Comparison of ENCODE assay signal across 16 cellular contexts in the genomic region with DNA sequence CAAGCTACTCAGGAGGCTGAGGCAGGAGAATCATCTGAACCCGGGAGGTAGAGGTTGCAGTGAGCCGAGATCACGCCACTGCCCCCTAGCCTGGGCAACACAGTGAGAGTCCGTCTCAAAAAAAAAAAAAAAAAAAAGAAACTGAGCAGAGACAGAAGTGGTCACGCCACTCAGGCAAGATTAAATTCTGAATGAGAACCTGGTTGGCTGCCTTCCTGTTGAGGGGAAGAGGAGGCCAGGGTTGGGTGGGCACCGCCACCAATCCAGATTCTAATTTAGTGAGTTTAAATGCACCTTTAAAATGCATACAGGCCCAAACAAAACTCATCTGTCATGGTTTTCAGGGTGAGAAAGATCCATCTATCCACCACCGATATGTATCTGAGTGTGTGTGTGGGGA. TPM values are rescaled to one million over a fixed set of nuclear protein-coding genes. Genes with fewer than 3 reads are reported as not detected.
DNase-seq lines count a peak whose midpoint lies in the region; ATAC-seq, FAIRE-seq and TF ChIP-seq lines count a peak whose summit lies in the region.
"Had no signal": no experiment of that assay in that cellular context is flagged by ENCODE, and none has a peak within 500 bp of the region (broad histone marks: within the 10 kb centered on the region; RNA-seq: fewer than 3 reads in every experiment).

No MANE protein-coding gene starts in this region.

- H3K27ac ChIP-seq in BLaER1 treated with 17β-estradiol and CSF1 and Interleukin-3, amounts not matched to agents 10 nM and 100 nM = no peak overlapping the region
- peak overlapping the region; percentile 21 for H3K27ac ChIP-seq in RWPE2 (ENCODE audit: poor library complexity, severe bottlenecking)
- H3K27ac ChIP-seq in endothelial cell of umbilical vein (ENCODE audit: insufficient read depth, low read depth, low read length) = peak overlapping the region; percentile 72
- H3K27ac ChIP-seq in thyroid gland = no peak overlapping the region

- no peak for DNase-seq in RWPE2 (ENCODE audit: low spot score)
- no peak for DNase-seq in endothelial cell of umbilical vein (ENCODE audit: low read depth, low spot score)
- peak; percentile 11 to 21 for DNase-seq in thyroid gland
- no peak for DNase-seq in NCI-H446 treated with DMSO at 0.1 percent for 48 hours (lab: John Stamatoyannopoulos, UW)
- no peak for DNase-seq in superior temporal gyrus (ENCODE audit: extremely low spot score)
- no peak for DNase-seq in GM19238 (ENCODE audit: insufficient read length, low spot score)
- DNase-seq: CD4-positive, CD25-positive, alpha-beta regulatory T cell; DMS 273 treated with DMSO at 0.1 percent for 48 hours; HCEC 1CT; HFFc6; KG1 had no signal

- no peaks in the 10 kb centered on the region for H3K79me2 ChIP-seq in endothelial cell of umbilical vein (ENCODE audit: control insufficient read depth, insufficient read depth, low read length)

- H3K4me3 ChIP-seq in BLaER1 treated with 17β-estradiol and CSF1 and Interleukin-3, amounts not matched to agents 10 nM and 100 nM = no peak overlapping the region
- H3K4me3 ChIP-seq in RWPE2 (ENCODE audit: severe bottlenecking) = no peak overlapping the region
- no peak overlapping the region for H3K4me3 ChIP-seq in endothelial cell of umbilical vein (replicated peaks in 1 of 3; ENCODE audit: insufficient read depth in 1 of 3, low read depth in 1 of 3, low read length in 3 of 3)
- H3K4me3 ChIP-seq in thyroid gland (replicated peaks in 1 of 3) = no peak overlapping the region

- H4K20me1 ChIP-seq in BLaER1 treated with 17β-estradiol and CSF1 and Interleukin-3, amounts not matched to agents 10 nM and 100 nM = peaks cover 0 to 19% (median 0%) of the 10 kb centered on the region in 11 experiments; a peak in 5 of 22 replicates
- no peaks in the 10 kb centered on the region for H4K20me1 ChIP-seq in endothelial cell of umbilical vein (replicated peaks; ENCODE audit: control insufficient read depth, extremely low read depth, insufficient read depth, low read length)

- no peaks in the 10 kb centered on the region for H3K9me1 ChIP-seq in endothelial cell of umbilical vein (replicated peaks; ENCODE audit: control insufficient read depth, extremely low read depth, insufficient read depth, low read length)

- H3K9ac ChIP-seq in BLaER1 treated with 17β-estradiol and CSF1 and Interleukin-3, amounts not matched to agents 10 nM and 100 nM = no peak overlapping the region
- H3K9ac ChIP-seq in endothelial cell of umbilical vein (replicated peaks; ENCODE audit: extremely low read depth, insufficient read depth, low read length) = no peak overlapping the region

- intact Hi-C loops in endothelial cell of umbilical vein (cut with micrococcal nuclease) = no loop called here
- intact Hi-C loops in thyroid gland (cut with DNase I) = no loop called here

- WGBS in thyroid gland, 2 donors = 40 to 42% methylated on average over 7 of the region's 7 CpGs

- H3K4me1 ChIP-seq in BLaER1 treated with 17β-estradiol and CSF1 and Interleukin-3, amounts not matched to agents 10 nM and 100 nM = peaks cover 17 to 56% (median 47%) of the 10 kb centered on the region in 10 experiments
- peaks cover 4% of the 10 kb centered on the region for H3K4me1 ChIP-seq in RWPE2 (ENCODE audit: insufficient read depth, poor library complexity, severe bottlenecking)
- H3K4me1 ChIP-seq in endothelial cell of umbilical vein (ENCODE audit: control insufficient read depth, extremely low read depth, insufficient read depth, low read length) = peaks cover 23% of the 10 kb centered on the region
- no peaks in the 10 kb centered on the region for H3K4me1 ChIP-seq in thyroid gland

- ATAC-seq in RWPE2 (ENCODE audit: low read depth) = no peak

- peak overlapping the region in 9 of 11 experiments; percentile 13 to 93 (median 85); a peak in 17 of 22 replicates for H3K4me2 ChIP-seq in BLaER1 treated with 17β-estradiol and CSF1 and Interleukin-3, amounts not matched to agents 10 nM and 100 nM
- peak overlapping the region; percentile 81 for H3K4me2 ChIP-seq in endothelial cell of umbilical vein (ENCODE audit: insufficient read depth, low read length)

- H3K9me3 ChIP-seq in BLaER1 treated with 17β-estradiol and CSF1 and Interleukin-3, amounts not matched to agents 10 nM and 100 nM (replicated peaks in 1 of 11) = peaks cover 0 to 8% (median 6%) of the 10 kb centered on the region in 11 experiments; a peak in 10 of 22 replicates
- H3K9me3 ChIP-seq in RWPE2 (ENCODE audit: severe bottlenecking) (no peaks in the 10 kb centered on the region), endothelial cell of umbilical vein (replicated peaks; ENCODE audit: control insufficient read depth, insufficient read depth, low read length) (no peaks in the 10 kb centered on the region), thyroid gland (no peaks in the 10 kb centered on the region)

- POLR2A ChIA-PET in endothelial cell of umbilical vein (lab: Charles Lee) = no interaction called here

- BruUV-seq in endothelial cell of umbilical vein (replicated peaks; lab: Mats Ljungman, UMichigan) = no TSS peak

- H3K27me3 ChIP-seq in BLaER1 treated with 17β-estradiol and CSF1 and Interleukin-3, amounts not matched to agents 10 nM and 100 nM = no peaks in the 10 kb centered on the region
- no peaks in the 10 kb centered on the region for H3K27me3 ChIP-seq in RWPE2 (ENCODE audit: insufficient read depth, poor library complexity, severe bottlenecking)
- H3K27me3 ChIP-seq in endothelial cell of umbilical vein (ENCODE audit: control insufficient read depth in 2 of 2, insufficient read depth in 2 of 2, low read length in 2 of 2) = peaks cover 2 to 6% of the 10 kb centered on the region in 2 experiments
- no peaks in the 10 kb centered on the region for H3K27me3 ChIP-seq in thyroid gland

- no peak overlapping the region for H2AFZ ChIP-seq in endothelial cell of umbilical vein (ENCODE audit: low read depth, low read length)

- TF ChIP-seq CTCF in RWPE2 (IDR thresholded peaks at IDR 0.05; ENCODE audit: poor library complexity, severe bottlenecking) (no peak), endothelial cell of umbilical vein (IDR thresholded peaks at IDR 0.05; ENCODE audit: extremely low read depth in 1 of 2, insufficient read depth in 1 of 2, low read depth in 1 of 2, low read length in 2 of 2) (no peak), thyroid gland (IDR thresholded peaks at IDR 0.05) (no peak)

- FAIRE-seq in endothelial cell of umbilical vein (lab: Jason Lieb, UNC) = no peak
- FAIRE-seq: A204.1, G401.6, GM12892, GM19239 had no signal

- TF ChIP-seq POLR2A in endothelial cell of umbilical vein (IDR thresholded peaks at IDR 0.05; ENCODE audit: low read depth, low read length) = no peak
- no peak for TF ChIP-seq POLR2A in thyroid gland (IDR thresholded peaks at IDR 0.05)

- H3K36me3 ChIP-seq in BLaER1 treated with 17β-estradiol and CSF1 and Interleukin-3, amounts not matched to agents 10 nM and 100 nM = no peaks in the 10 kb centered on the region
- H3K36me3 ChIP-seq in RWPE2 (ENCODE audit: low read depth) = no peaks in the 10 kb centered on the region
- no peaks in the 10 kb centered on the region for H3K36me3 ChIP-seq in endothelial cell of umbilical vein (ENCODE audit: control insufficient read depth in 2 of 2, extremely low read depth in 1 of 2, insufficient read depth in 2 of 2, low read length in 2 of 2)
- H3K36me3 ChIP-seq in thyroid gland = no peaks in the 10 kb centered on the region

- CTCF ChIA-PET in endothelial cell of umbilical vein (lab: Charles Lee) = interaction anchor here (1.4 to 1.8 kb wide), 3 partner anchors 15 to 169 kb away, joined by 4 to 11 read pairs (median 8); no protein-coding TSS in a partner anchor

- dilution Hi-C loops in endothelial cell of umbilical vein (cut with MboI; ENCODE audit: extremely low pct_ligation_motif_present, low sequenced_read_pairs) = no loop called here

TF ChIP-seq in endothelial cell of umbilical vein, 7 proteins besides CTCF, POLR2A, EP300 and RAD21:
- TF ChIP-seq FOS (IDR thresholded peaks at IDR 0.05; ENCODE audit: borderline replicate concordance, insufficient read depth, low read length) (no peak), EZH2 (IDR thresholded peaks at IDR 0.05; ENCODE audit: borderline replicate concordance, low read depth, low read length, severe bottlenecking) (no peak), POLR2AphosphoS5 (IDR thresholded peaks at IDR 0.05; ENCODE audit: insufficient read depth, low read depth, low read length) (no peak), GATA2 (IDR thresholded peaks at IDR 0.05; ENCODE audit: insufficient read depth, insufficient read length, low read depth, low read length) (no peak), MYC (IDR thresholded peaks at IDR 0.05; ENCODE audit: low read depth, low read length) (no peak), JUN (IDR thresholded peaks at IDR 0.05; ENCODE audit: borderline replicate concordance, insufficient read depth, insufficient read length, low read depth) (no peak)
- TF ChIP-seq, protein P1, sequence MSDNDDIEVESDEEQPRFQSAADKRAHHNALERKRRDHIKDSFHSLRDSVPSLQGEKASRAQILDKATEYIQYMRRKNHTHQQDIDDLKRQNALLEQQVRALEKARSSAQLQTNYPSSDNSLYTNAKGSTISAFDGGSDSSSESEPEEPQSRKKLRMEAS (IDR thresholded peaks at IDR 0.05; ENCODE audit: insufficient read depth, insufficient read length) = no peak

RNA-seq across cellular contexts. Expression of gene CCDC167, which starts 23.7 kb away (rescaled TPM):
- total RNA-seq in endothelial cell of umbilical vein (46.6 and 52.7 TPM in 2 replicates), thyroid gland (10 to 100 TPM in 3 of 4 donors, not detected in 1; 24.7 to 40.3 (median 26.6) TPM)
- 84.8 and 105 TPM in 2 replicates for polyA plus RNA-seq in endothelial cell of umbilical vein
- 140 and 204 TPM in 2 replicates for polyA plus RNA-seq in endothelial cell of umbilical vein (2011; cell fraction: cytosol; rRNA removed)
- 43.4 and 47.1 TPM in 2 replicates for polyA plus RNA-seq in endothelial cell of umbilical vein (2011; cell fraction: nucleus; rRNA removed)
- 73.3 and 84.0 TPM in 2 replicates for polyA plus RNA-seq in endothelial cell of umbilical vein (2012)
- polyA minus RNA-seq in endothelial cell of umbilical vein = 13.9 and 20.1 TPM in 2 replicates
- 9.9 TPM for polyA minus RNA-seq in endothelial cell of umbilical vein (2011; cell fraction: cytosol; rRNA and poly(A)+ RNA removed)
- 3.5 and 6.1 TPM in 2 replicates for polyA minus RNA-seq in endothelial cell of umbilical vein (2011; cell fraction: nucleus; rRNA and poly(A)+ RNA removed)

Comparison
In these comparisons a context has a peak if more than half of its experiments do, and no peak if none do; other contexts are left out.
1. H3K27ac ChIP-seq: peak in RWPE2 (single experiment) and endothelial cell of umbilical vein (single experiment); none in BLaER1 treated with 17β-estradiol and CSF1 and Interleukin-3, amounts not matched to agents 10 nM and 100 nM (0 of 11) and thyroid gland (0 of 3).
2. DNase-seq: peak in thyroid gland (2 of 2); none in RWPE2 (single experiment), endothelial cell of umbilical vein (single experiment), NCI-H446 treated with DMSO at 0.1 percent for 48 hours (single experiment), superior temporal gyrus (single experiment) and GM19238 (single experiment).